8 cellular contexts compared by ENCODE assay signal in genomic region chr1:224205438-224205840, GRCh38. TPM values are rescaled to one million over a fixed set of nuclear protein-coding genes. Genes with fewer than 3 reads are reported as not detected.
DNase-seq lines count a peak whose midpoint lies in the region; ATAC-seq, FAIRE-seq and TF ChIP-seq lines count a peak whose summit lies in the region.

No MANE protein-coding gene starts in this region.

- H3K36me3 ChIP-seq in mammary epithelial cell (ENCODE audit: insufficient read depth, low read length): no peaks in the 10 kb centered on the region

- TF ChIP-seq CTCF in AG09309 (IDR thresholded peaks at IDR 0.05; ENCODE audit: control insufficient read depth, insufficient read depth, low read depth, low read length, missing control alignments) (no peak), mammary epithelial cell (conservative IDR thresholded peaks at IDR 0.05 in 1 of 2, IDR thresholded peaks at IDR 0.05 in 1 of 2; ENCODE audit: extremely low read depth in 1 of 2, insufficient read depth in 1 of 2, low read depth in 1 of 2, low read length in 2 of 2) (no peak), neural crest cell (conservative IDR thresholded peaks at IDR 0.05) (no peak)

- no TSS peak for BruUV-seq in mammary epithelial cell (replicated peaks; lab: Mats Ljungman, UMichigan)

- in situ Hi-C loops in mammary epithelial cell (cut with MboI; ENCODE audit: low sequenced_read_pairs in 2 of 2): no loop called here

- 40% methylated on average over 3 of the region's 4 CpGs for WGBS in mammary epithelial cell (ENCODE audit: low coverage, missing lambda C conversion rate)

- peak overlapping the region; percentile 50 for H3K27ac ChIP-seq in mammary epithelial cell (ENCODE audit: insufficient read depth, low read depth, low read length)

- peak overlapping the region; percentile 57 for H3K27ac Mint-ChIP-seq in neural crest cell (ENCODE audit: unreplicated experiment)

- no peaks in the 10 kb centered on the region for H3K27me3 ChIP-seq in mammary epithelial cell (ENCODE audit: insufficient read depth, low read length)

- H3K4me1 ChIP-seq in mammary epithelial cell (ENCODE audit: insufficient read depth, low read length): peaks cover 10% of the 10 kb centered on the region

- ATAC-seq in GM21447 (IDR thresholded peaks at IDR 0.05; ENCODE audit: unreplicated experiment) (peak; percentile 50), HG03521 (IDR thresholded peaks at IDR 0.05; ENCODE audit: unreplicated experiment) (no peak), GM21381 (IDR thresholded peaks at IDR 0.05; ENCODE audit: unreplicated experiment) (no peak), HG03196 (IDR thresholded peaks at IDR 0.05; ENCODE audit: unreplicated experiment) (no peak)

- FAIRE-seq in RCC 7860 (lab: Jason Lieb, UNC): no peak

- H3K79me2 ChIP-seq in mammary epithelial cell (ENCODE audit: insufficient read depth, low read length): no peaks in the 10 kb centered on the region

- H3K4me3 ChIP-seq in AG09309 (ENCODE audit: control insufficient read depth, low read depth, low read length): no peak overlapping the region
- H3K4me3 ChIP-seq in mammary epithelial cell (replicated peaks in 1 of 3; ENCODE audit: insufficient read depth in 1 of 3, low read depth in 2 of 3, low read length in 3 of 3): peak overlapping the region in 1 of 3 experiments; percentile 13

- DNase-seq in AG09309 (ENCODE audit: low read depth) (peak; percentile 51), RCC 7860 (ENCODE audit: low spot score) (peak; percentile 76), mammary epithelial cell (peak; percentile 85), neural crest cell (ENCODE audit: low read depth, low spot score) (no peak)

- H3K9ac ChIP-seq in mammary epithelial cell (ENCODE audit: insufficient read depth, low read length): peak overlapping the region; percentile 15

- H3K36me3 Mint-ChIP-seq in neural crest cell (ENCODE audit: low read depth): no peaks in the 10 kb centered on the region

- intact Hi-C loops in mammary epithelial cell (cut with micrococcal nuclease): no loop called here

- peak overlapping the region; percentile 22 for H3K4me2 ChIP-seq in mammary epithelial cell (ENCODE audit: insufficient read depth, low read depth, low read length)

- H2AFZ ChIP-seq in mammary epithelial cell (ENCODE audit: low read depth, low read length): peak overlapping the region; percentile 47

- H3K9me3 Mint-ChIP-seq in neural crest cell: no peaks in the 10 kb centered on the region

- H3K4me1 Mint-ChIP-seq in neural crest cell: peaks cover 3% of the 10 kb centered on the region

- dilution Hi-C loops in mammary epithelial cell (cut with HindIII; ENCODE audit: low sequenced_read_pairs): no loop called here

- no peaks in the 10 kb centered on the region for H3K27me3 Mint-ChIP-seq in neural crest cell (ENCODE audit: low read depth)

- no peaks in the 10 kb centered on the region for H4K20me1 ChIP-seq in mammary epithelial cell (ENCODE audit: insufficient read depth, low read length)

- no peaks in the 10 kb centered on the region for H3K9me3 ChIP-seq in mammary epithelial cell (replicated peaks; ENCODE audit: insufficient read depth, low read length)

- CTCF ChIA-PET in mammary epithelial cell (lab: Charles Lee; ENCODE audit: low non-redundant PET): no interaction called here

- no peak overlapping the region for H3K4me3 Mint-ChIP-seq in neural crest cell

RNA-seq across cellular contexts. Expression of gene DEGS1, which starts 22.4 kb away (rescaled TPM):
- total RNA-seq in mammary epithelial cell (10 to 100 TPM; 58.1 to 71.8 TPM), neural crest cell (40.5 TPM in 2 replicates)
- 80.0 TPM for polyA plus RNA-seq in mammary epithelial cell
- polyA minus RNA-seq in mammary epithelial cell: 83.3 TPM
